In the genomic region with DNA sequence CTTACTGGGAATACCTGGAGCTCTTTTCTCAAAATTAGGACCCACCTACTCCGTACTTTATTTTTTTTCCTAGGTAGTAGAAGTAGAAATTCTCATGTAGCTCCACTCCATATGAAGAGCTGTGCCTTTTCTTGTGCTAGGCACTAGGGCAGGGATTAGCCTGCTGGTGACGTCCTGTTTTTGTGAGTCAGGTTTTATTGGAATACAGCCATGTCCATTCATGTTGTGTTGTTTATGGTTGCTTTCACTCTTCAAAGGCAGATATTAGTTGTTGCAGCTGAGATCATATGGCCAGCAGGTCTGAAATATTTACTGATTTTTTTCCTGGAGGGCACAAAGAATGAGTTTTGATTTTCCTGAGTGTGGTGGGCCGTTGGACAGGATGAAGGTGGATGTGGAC, we compare ENCODE assay signal across 10 cellular contexts. TPM values are rescaled to one million over a fixed set of nuclear protein-coding genes. Genes with fewer than 3 reads are reported as not detected.
A peak's percentile ranks its signal among the peaks of the same experiment; 100 is the strongest.
DNase-seq lines count a peak whose midpoint lies in the region; ATAC-seq and TF ChIP-seq lines count a peak whose summit lies in the region.
"Had no signal": no experiment of that assay in that cellular context is flagged by ENCODE, and none has a peak within 500 bp of the region (broad histone marks: within the 10 kb centered on the region; RNA-seq: fewer than 3 reads in every experiment).

No MANE protein-coding gene starts in this region.

- no peak overlapping the region for H4K91ac ChIP-seq in IMR-90 (ENCODE audit: insufficient read depth, low read depth, low read length)

- no peak overlapping the region for H3K14ac ChIP-seq in IMR-90 (replicated peaks; ENCODE audit: low read depth, low read length)

- no peak overlapping the region for H2BK20ac ChIP-seq in IMR-90 (ENCODE audit: low read depth, low read length)

- peak overlapping the region; percentile 41 for H2BK5ac ChIP-seq in IMR-90 (ENCODE audit: low read depth, low read length, poor library complexity, severe bottlenecking)

- in situ Hi-C loops in IMR-90 (cut with MboI; ENCODE audit: low sequenced_read_pairs) = no loop called here

- no peak overlapping the region for H3K4ac ChIP-seq in IMR-90 (ENCODE audit: low read depth, low read length)

- no peak for TF ChIP-seq POLR2A in IMR-90 (IDR thresholded peaks at IDR 0.05; ENCODE audit: low read depth, low read length)

- H3K27me3 ChIP-seq in IMR-90 (ENCODE audit: control insufficient read depth, insufficient read depth, low read length) = no peaks in the 10 kb centered on the region

- H3K56ac ChIP-seq in IMR-90 (ENCODE audit: extremely low read depth, insufficient read depth, low read length) = no peak overlapping the region

- H3K9me3 ChIP-seq in IMR-90 (ENCODE audit: control insufficient read depth, insufficient read depth, low read length) = no peaks in the 10 kb centered on the region; the same call in 1 of the 2 replicates

- no peak overlapping the region for H3K18ac ChIP-seq in IMR-90 (ENCODE audit: low read depth, low read length)

- H3K79me1 ChIP-seq in IMR-90 (ENCODE audit: low read depth in 1 of 2, low read length in 2 of 2) = peaks cover 22 to 56% of the 10 kb centered on the region in 2 experiments

- peaks cover 7% of the 10 kb centered on the region for H3K4me1 ChIP-seq in IMR-90 (ENCODE audit: control insufficient read depth, insufficient read depth, low read length)

- no peak for TF ChIP-seq CTCF in IMR-90 (conservative IDR thresholded peaks at IDR 0.05; ENCODE audit: low read depth, low read length)
- TF ChIP-seq CTCF in cardiac fibroblast (IDR thresholded peaks at IDR 0.05; ENCODE audit: low read depth, low read length) = no peak

- ATAC-seq in IMR-90 (ENCODE audit: low read depth) (peak; percentile 58), GM18498 (IDR thresholded peaks at IDR 0.05; ENCODE audit: unreplicated experiment) (no peak), GM21447 (IDR thresholded peaks at IDR 0.05; ENCODE audit: unreplicated experiment) (no peak)
- ATAC-seq: sciatic nerve had no signal

- POLR2A ChIA-PET in IMR-90 (lab: Charles Lee; ENCODE audit: unreplicated experiment) = no interaction called here

- no peak overlapping the region for H3K9ac ChIP-seq in IMR-90 (ENCODE audit: low read depth, low read length)

- CTCF ChIA-PET in IMR-90 (lab: Yijun Ruan, JAX) = no interaction called here

- peaks cover 18% of the 10 kb centered on the region for H3K9me1 ChIP-seq in IMR-90 (ENCODE audit: insufficient read depth, low read length)

- H4K5ac ChIP-seq in IMR-90 (ENCODE audit: low read depth, low read length) = no peak overlapping the region

- peak; percentile 44 for DNase-seq in COLO829 (ENCODE audit: low spot score)
- peak; percentile 86 for DNase-seq in IMR-90
- DNase-seq in cardiac fibroblast (ENCODE audit: low read depth in 2 of 2) = peak; percentile 84 to 93
- DNase-seq in lung microvascular endothelial cell (ENCODE audit: low read depth in 2 of 2) = peak; percentile 87 to 94
- no peak for DNase-seq in NCI-H1436 (lab: John Stamatoyannopoulos, UW)
- DNase-seq in stimulated activated CD4-positive, alpha-beta T cell treated with anti-CD3 and anti-CD28 coated beads, Interleukin-4, amount 100 ng/mL, for 4 hours = no peak
- DNase-seq: activated effector memory CD4-positive, alpha-beta T cell treated with anti-CD3 and anti-CD28 coated beads, Interleukin-2, amount 50 U/mL, for 16 hours had no signal

- H2AK5ac ChIP-seq in IMR-90 (ENCODE audit: low read depth, low read length) = no peak overlapping the region

- dilution Hi-C loops in IMR-90 (cut with HindIII; ENCODE audit: low sequenced_read_pairs, unreplicated experiment) = no loop called here

- BruUV-seq in IMR-90 (replicated peaks; lab: Mats Ljungman, UMichigan) = no TSS peak

- no peak overlapping the region for H3K4me3 ChIP-seq in IMR-90 (ENCODE audit: insufficient read depth, low read depth, low read length)
- no peak overlapping the region for H3K4me3 ChIP-seq in cardiac fibroblast (replicated peaks in 1 of 2; ENCODE audit: low read depth in 2 of 2, low read length in 2 of 2)

- H2AFZ ChIP-seq in IMR-90 (replicated peaks; ENCODE audit: low read length, poor library complexity) = no peak overlapping the region

- no CpG with 5 or more reads among the region's 3 CpGs for WGBS in IMR-90 (ENCODE audit: extremely low coverage in 2 of 2, insufficient read length in 1 of 2), 2 experiments

- intact Hi-C loops in IMR-90 (cut with micrococcal nuclease) = no loop called here

- no peak overlapping the region for H2AK9ac ChIP-seq in IMR-90 (replicated peaks; ENCODE audit: low read depth, low read length, poor library complexity)

- peak overlapping the region; percentile 48; the same call in 1 of the 2 replicates for H3K27ac ChIP-seq in IMR-90 (ENCODE audit: insufficient read depth, low read length)

- no peak overlapping the region for H4K8ac ChIP-seq in IMR-90 (ENCODE audit: low read depth in 2 of 2, low read length in 2 of 2)

- peaks cover 3% of the 10 kb centered on the region; the same call in 1 of the 2 replicates for H3K36me3 ChIP-seq in IMR-90 (ENCODE audit: control insufficient read depth, insufficient read depth, low read length)

- no peak overlapping the region for H3K23ac ChIP-seq in IMR-90 (ENCODE audit: low read depth, low read length)

- no peak overlapping the region for H2BK15ac ChIP-seq in IMR-90 (ENCODE audit: low read depth, low read length)

- peak overlapping the region; percentile 61; the same call in 1 of the 2 replicates for H3K4me2 ChIP-seq in IMR-90 (ENCODE audit: low read depth, low read length)

- TF ChIP-seq RAD21 in IMR-90 (IDR thresholded peaks at IDR 0.05; ENCODE audit: low read length) = no peak

- H4K20me1 ChIP-seq in IMR-90 (ENCODE audit: insufficient read depth, low read length) = peaks cover 70% of the 10 kb centered on the region

- H2BK120ac ChIP-seq in IMR-90 (ENCODE audit: low read depth, low read length) = no peak overlapping the region

TF ChIP-seq in IMR-90, 13 proteins besides CTCF, POLR2A, EP300 and RAD21:
- TF ChIP-seq MXI1 (IDR thresholded peaks at IDR 0.05; ENCODE audit: borderline replicate concordance, low read depth, low read length) (no peak), MAFK (IDR thresholded peaks at IDR 0.05; ENCODE audit: low read depth, low read length) (no peak), CHD1 (IDR thresholded peaks at IDR 0.05; ENCODE audit: low read depth, low read length) (no peak), MAZ (IDR thresholded peaks at IDR 0.05; ENCODE audit: borderline replicate concordance, low read depth, low read length) (no peak), CEBPB (IDR thresholded peaks at IDR 0.05; ENCODE audit: low read depth, low read length) (no peak), NFE2L2 (IDR thresholded peaks at IDR 0.05; ENCODE audit: low read depth, low read length) (no peak), FOS (IDR thresholded peaks at IDR 0.05; ENCODE audit: low read depth, low read length) (no peak; the same call in 1 of the 2 replicates), RCOR1 (IDR thresholded peaks at IDR 0.05; ENCODE audit: insufficient replicate concordance, low read length) (no peak)
- TF ChIP-seq, protein P1, sequence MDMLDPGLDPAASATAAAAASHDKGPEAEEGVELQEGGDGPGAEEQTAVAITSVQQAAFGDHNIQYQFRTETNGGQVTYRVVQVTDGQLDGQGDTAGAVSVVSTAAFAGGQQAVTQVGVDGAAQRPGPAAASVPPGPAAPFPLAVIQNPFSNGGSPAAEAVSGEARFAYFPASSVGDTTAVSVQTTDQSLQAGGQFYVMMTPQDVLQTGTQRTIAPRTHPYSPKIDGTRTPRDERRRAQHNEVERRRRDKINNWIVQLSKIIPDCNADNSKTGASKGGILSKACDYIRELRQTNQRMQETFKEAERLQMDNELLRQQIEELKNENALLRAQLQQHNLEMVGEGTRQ (IDR thresholded peaks at IDR 0.05; ENCODE audit: low read depth, low read length) = no peak

RNA-seq across cellular contexts. Expression of gene XRN2, which starts 20.5 kb away (rescaled TPM):
- total RNA-seq in IMR-90 (2012; rRNA removed) (70.8 and 99.2 TPM in 2 replicates), lung microvascular endothelial cell (55.8 and 63.2 TPM in 2 replicates)
- polyA plus RNA-seq in IMR-90 (2012; rRNA removed) = 49.5 and 58.1 TPM in 2 replicates
- polyA plus RNA-seq in IMR-90 (2012; cell fraction: cytosol; rRNA removed) = 12.7 and 15.9 TPM in 2 replicates
- polyA plus RNA-seq in IMR-90 (2012; cell fraction: nucleus; rRNA removed; ENCODE audit: low replicate concordance) = 11.1 and 42.3 TPM in 2 replicates

Comparison
In these comparisons a context has a peak if more than half of its experiments do, and no peak if none do; other contexts are left out.
1. DNase-seq: peak in COLO829 (single experiment), IMR-90 (single experiment), cardiac fibroblast (2 of 2) and lung microvascular endothelial cell (2 of 2); none in NCI-H1436 (single experiment) and stimulated activated CD4-positive, alpha-beta T cell treated with anti-CD3 and anti-CD28 coated beads, Interleukin-4, amount 100 ng/mL, for 4 hours (0 of 2).